ENCODE assay signal across 8 cellular contexts in the genomic region with DNA sequence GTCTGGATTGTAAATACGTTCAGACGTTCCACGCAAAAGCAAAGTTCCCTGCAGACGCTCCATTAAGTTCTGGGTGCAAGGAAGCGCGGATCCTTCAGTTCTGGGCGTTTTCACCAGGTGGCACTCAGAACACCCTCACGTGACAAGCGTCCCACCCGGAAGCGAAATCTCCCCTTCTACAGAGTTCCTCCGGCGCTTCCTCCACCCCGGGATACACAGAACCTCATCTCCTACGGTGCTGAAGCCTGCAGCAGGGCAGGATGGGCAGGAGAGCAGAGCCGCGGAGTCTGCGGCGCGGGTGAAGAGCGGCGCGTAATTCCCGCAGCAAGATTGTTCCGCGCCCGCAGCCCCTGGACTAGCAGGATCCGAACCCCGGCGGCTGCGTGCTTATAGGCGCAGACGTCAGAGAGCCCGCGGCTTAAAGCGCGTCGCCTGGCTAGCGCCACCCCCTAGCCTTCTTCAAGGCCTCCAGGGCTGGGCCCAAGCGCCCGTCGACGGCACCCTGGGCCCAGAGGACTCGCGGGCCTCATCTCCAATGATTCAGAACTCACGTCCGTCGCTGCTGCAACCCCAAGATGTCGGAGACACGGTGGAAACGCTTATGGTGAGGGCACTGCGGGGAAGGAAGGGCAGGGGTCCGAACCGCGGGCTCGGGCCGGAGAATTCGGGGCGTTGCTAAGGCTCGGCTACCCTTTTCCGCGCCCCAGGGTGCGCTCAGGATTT. TPM values are rescaled to one million over a fixed set of nuclear protein-coding genes. Genes with fewer than 3 reads are reported as not detected.
DNase-seq lines count a peak whose midpoint lies in the region; ATAC-seq and TF ChIP-seq lines count a peak whose summit lies in the region.

A gene with protein sequence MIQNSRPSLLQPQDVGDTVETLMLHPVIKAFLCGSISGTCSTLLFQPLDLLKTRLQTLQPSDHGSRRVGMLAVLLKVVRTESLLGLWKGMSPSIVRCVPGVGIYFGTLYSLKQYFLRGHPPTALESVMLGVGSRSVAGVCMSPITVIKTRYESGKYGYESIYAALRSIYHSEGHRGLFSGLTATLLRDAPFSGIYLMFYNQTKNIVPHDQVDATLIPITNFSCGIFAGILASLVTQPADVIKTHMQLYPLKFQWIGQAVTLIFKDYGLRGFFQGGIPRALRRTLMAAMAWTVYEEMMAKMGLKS (plus strand): TSS at position 181 of the 723 bp plus-strand sequence. CDS start 355 bp downstream, at position 536.

- H3K4me3 Mint-ChIP-seq in CD14-positive monocyte, result peak within 1 kb of the TSS; percentile 94 to 97
- peak within 1 kb of the TSS; percentile 100 for H3K4me3 Mint-ChIP-seq in stimulated activated effector memory CD8-positive, alpha-beta T cell treated with anti-CD3 and anti-CD28 coated beads, Interleukin-12 subunit alpha, Interleukin-12 subunit beta, amount 100 ng/mL, for 72 hours

- H3K36me3 Mint-ChIP-seq in CD14-positive monocyte, result peaks cover 4 to 5% of the 10 kb centered on the region in 2 donors
- peaks cover 14% of the 10 kb centered on the region for H3K36me3 Mint-ChIP-seq in stimulated activated effector memory CD8-positive, alpha-beta T cell treated with anti-CD3 and anti-CD28 coated beads, Interleukin-12 subunit alpha, Interleukin-12 subunit beta, amount 100 ng/mL, for 72 hours

- H3K4me1 Mint-ChIP-seq in CD14-positive monocyte, result peaks cover 32% of the 10 kb centered on the region
- peaks cover 49% of the 10 kb centered on the region for H3K4me1 Mint-ChIP-seq in stimulated activated effector memory CD8-positive, alpha-beta T cell treated with anti-CD3 and anti-CD28 coated beads, Interleukin-12 subunit alpha, Interleukin-12 subunit beta, amount 100 ng/mL, for 72 hours

- DNase-seq in CD14-positive monocyte (ENCODE audit: low spot score) (peak; percentile 48), GM20000 (ENCODE audit: low spot score) (peak; percentile 82), HT1080 (ENCODE audit: low read depth) (peak; percentile 86), epithelial cell of esophagus (ENCODE audit: low read depth) (peak; percentile 90), NCI-H187 treated with DMSO at 0.1 percent for 48 hours (lab: John Stamatoyannopoulos, UW) (no peak)
- peak; percentile 90 for DNase-seq in activated CD8-positive, alpha-beta memory T cell treated with anti-CD3 and anti-CD28 coated beads for 24 hours
- peak; percentile 62 to 87 for DNase-seq in stimulated activated effector memory CD8-positive, alpha-beta T cell treated with anti-CD3 and anti-CD28 coated beads, Interleukin-12 subunit alpha, Interleukin-12 subunit beta, amount 100 ng/mL, for 72 hours (ENCODE audit: low spot score in 2 of 2)

- no peaks in the 10 kb centered on the region for H3K27me3 ChIP-seq in muscle layer of duodenum (ENCODE audit: low read depth, low read length)

- TF ChIP-seq CTCF in CD14-positive monocyte (IDR thresholded peaks at IDR 0.05) (peak; percentile 22), GM20000 (IDR thresholded peaks at IDR 0.05; ENCODE audit: extremely low read depth, missing control alignments) (no peak), epithelial cell of esophagus (IDR thresholded peaks at IDR 0.05; ENCODE audit: insufficient read depth, low read depth, low read length, missing control alignments) (peak; percentile 36)

- intact Hi-C loops in CD14-positive monocyte (cut with micrococcal nuclease), result no loop called here

- H3K4me1 ChIP-seq in muscle layer of duodenum (ENCODE audit: control insufficient read depth in 1 of 2, insufficient read depth in 2 of 2, low read length in 2 of 2), result peaks cover 0 to 13% of the 10 kb centered on the region in 2 donors

- peaks cover 0 to 3% (median 2%) of the 10 kb centered on the region in 3 donors for H3K27me3 Mint-ChIP-seq in CD14-positive monocyte (ENCODE audit: low read depth in 3 of 3)

- peak within 1 kb of the TSS; percentile 90 to 98 (median 95) for H3K27ac Mint-ChIP-seq in CD14-positive monocyte
- peak within 1 kb of the TSS; percentile 99 for H3K27ac Mint-ChIP-seq in stimulated activated effector memory CD8-positive, alpha-beta T cell treated with anti-CD3 and anti-CD28 coated beads, Interleukin-12 subunit alpha, Interleukin-12 subunit beta, amount 100 ng/mL, for 72 hours

- H3K4me3 ChIP-seq in epithelial cell of esophagus (ENCODE audit: low read length) (peak within 1 kb of the TSS; percentile 84), muscle layer of duodenum (ENCODE audit: low read depth in 1 of 2, low read length in 2 of 2) (peak within 1 kb of the TSS; percentile 79 to 93)

- peaks cover 0 to 7% of the 10 kb centered on the region in 2 donors for H3K36me3 ChIP-seq in muscle layer of duodenum (ENCODE audit: control insufficient read depth in 1 of 2, insufficient read depth in 2 of 2, low read length in 2 of 2)

- no peaks in the 10 kb centered on the region for H3K9me3 Mint-ChIP-seq in CD14-positive monocyte
- no peaks in the 10 kb centered on the region for H3K9me3 Mint-ChIP-seq in stimulated activated effector memory CD8-positive, alpha-beta T cell treated with anti-CD3 and anti-CD28 coated beads, Interleukin-12 subunit alpha, Interleukin-12 subunit beta, amount 100 ng/mL, for 72 hours

- H3K27ac ChIP-seq in muscle layer of duodenum (ENCODE audit: low read length), result peak within 1 kb of the TSS; percentile 95

- ATAC-seq in stimulated activated effector memory CD8-positive, alpha-beta T cell treated with anti-CD3 and anti-CD28 coated beads, Interleukin-12 subunit alpha, Interleukin-12 subunit beta, amount 100 ng/mL, for 72 hours, result peak; percentile 91

- H3K9me3 ChIP-seq in muscle layer of duodenum (ENCODE audit: control insufficient read depth in 1 of 2, low read length in 2 of 2), result no peaks in the 10 kb centered on the region

RNA-seq across cellular contexts. Expression of the gene that starts here (rescaled TPM):
- 1 to 10 TPM; 5.7 to 7.5 TPM for polyA plus RNA-seq in CD14-positive monocyte
- 37.1 and 53.8 TPM in 2 replicates for total RNA-seq in HT1080 (2014; rRNA removed; shearing (Covaris generic))
- 31.8 and 33.3 TPM in 2 replicates for polyA plus RNA-seq in HT1080 (2015; cell fraction: cytosol; rRNA removed)
- polyA plus RNA-seq in HT1080 (2015; cell fraction: nucleus; rRNA removed), result 26.0 and 26.8 TPM in 2 replicates
